ENCODE assay signal across 1 cellular context in genomic region chr12:6334940-6335450, GRCh38.
A peak's percentile ranks its signal among the peaks of the same experiment; 100 is the strongest.
TF ChIP-seq lines count a peak whose summit lies in the region.

No MANE protein-coding gene starts in this region.

TF ChIP-seq in HepG2, 621 proteins besides CTCF, POLR2A, EP300 and RAD21 (continued from another document and continues in another):
- TF ChIP-seq ZBTB2 (CRISPR knock-in tag; IDR thresholded peaks at IDR 0.05; ENCODE audit: low read depth) (no peak), FIP1L1 (IDR thresholded peaks at IDR 0.05; ENCODE audit: borderline replicate concordance, insufficient read depth, low read depth, low read length) (no peak), NFATC3 (CRISPR knock-in tag; IDR thresholded peaks at IDR 0.05) (no peak), ZBTB38 (CRISPR knock-in tag; IDR thresholded peaks at IDR 0.05) (peak; percentile 63), ZFP36L2 (CRISPR knock-in tag; IDR thresholded peaks at IDR 0.05) (no peak), DDIT3 (CRISPR knock-in tag; IDR thresholded peaks at IDR 0.05) (no peak), ELK4 (CRISPR knock-in tag; IDR thresholded peaks at IDR 0.05; ENCODE audit: borderline replicate concordance) (no peak), MEF2D (CRISPR knock-in tag; IDR thresholded peaks at IDR 0.05) (peak; percentile 7; the same call in 1 of the 2 replicates), HNRNPLL (IDR thresholded peaks at IDR 0.05; ENCODE audit: low read depth, low read length, poor library complexity, severe bottlenecking) (no peak), ZNF616 (CRISPR knock-in tag; IDR thresholded peaks at IDR 0.05; ENCODE audit: low read depth) (no peak), TBL1XR1 (IDR thresholded peaks at IDR 0.05; ENCODE audit: borderline replicate concordance, low read length, partially characterized antibody) (no peak), ZNF234 (CRISPR knock-in tag; conservative IDR thresholded peaks at IDR 0.05) (no peak), ZNF710 (CRISPR knock-in tag; IDR thresholded peaks at IDR 0.05; ENCODE audit: borderline replicate concordance) (no peak), SNAI1 (CRISPR knock-in tag; IDR thresholded peaks at IDR 0.05; ENCODE audit: borderline replicate concordance) (no peak), ATF7 (IDR thresholded peaks at IDR 0.05) (no peak), ATF7 (CRISPR knock-in tag; IDR thresholded peaks at IDR 0.05) (no peak), ARHGAP35 (CRISPR knock-in tag; IDR thresholded peaks at IDR 0.05; ENCODE audit: borderline replicate concordance) (no peak), GATAD2A (CRISPR knock-in tag; IDR thresholded peaks at IDR 0.05) (no peak), YY1 (IDR thresholded peaks at IDR 0.05; ENCODE audit: insufficient read depth, insufficient replicate concordance, low read depth, low read length) (no peak), ZNF564 (CRISPR knock-in tag; IDR thresholded peaks at IDR 0.05) (no peak)
- TF ChIP-seq, protein P1, sequence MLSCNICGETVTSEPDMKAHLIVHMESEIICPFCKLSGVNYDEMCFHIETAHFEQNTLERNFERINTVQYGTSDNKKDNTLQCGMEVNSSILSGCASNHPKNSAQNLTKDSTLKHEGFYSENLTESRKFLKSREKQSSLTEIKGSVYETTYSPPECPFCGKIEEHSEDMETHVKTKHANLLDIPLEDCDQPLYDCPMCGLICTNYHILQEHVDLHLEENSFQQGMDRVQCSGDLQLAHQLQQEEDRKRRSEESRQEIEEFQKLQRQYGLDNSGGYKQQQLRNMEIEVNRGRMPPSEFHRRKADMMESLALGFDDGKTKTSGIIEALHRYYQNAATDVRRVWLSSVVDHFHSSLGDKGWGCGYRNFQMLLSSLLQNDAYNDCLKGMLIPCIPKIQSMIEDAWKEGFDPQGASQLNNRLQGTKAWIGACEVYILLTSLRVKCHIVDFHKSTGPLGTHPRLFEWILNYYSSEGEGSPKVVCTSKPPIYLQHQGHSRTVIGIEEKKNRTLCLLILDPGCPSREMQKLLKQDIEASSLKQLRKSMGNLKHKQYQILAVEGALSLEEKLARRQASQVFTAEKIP (CRISPR knock-in tag; IDR thresholded peaks at IDR 0.05; ENCODE audit: borderline replicate concordance) = no peak
- TF ChIP-seq, protein P2, sequence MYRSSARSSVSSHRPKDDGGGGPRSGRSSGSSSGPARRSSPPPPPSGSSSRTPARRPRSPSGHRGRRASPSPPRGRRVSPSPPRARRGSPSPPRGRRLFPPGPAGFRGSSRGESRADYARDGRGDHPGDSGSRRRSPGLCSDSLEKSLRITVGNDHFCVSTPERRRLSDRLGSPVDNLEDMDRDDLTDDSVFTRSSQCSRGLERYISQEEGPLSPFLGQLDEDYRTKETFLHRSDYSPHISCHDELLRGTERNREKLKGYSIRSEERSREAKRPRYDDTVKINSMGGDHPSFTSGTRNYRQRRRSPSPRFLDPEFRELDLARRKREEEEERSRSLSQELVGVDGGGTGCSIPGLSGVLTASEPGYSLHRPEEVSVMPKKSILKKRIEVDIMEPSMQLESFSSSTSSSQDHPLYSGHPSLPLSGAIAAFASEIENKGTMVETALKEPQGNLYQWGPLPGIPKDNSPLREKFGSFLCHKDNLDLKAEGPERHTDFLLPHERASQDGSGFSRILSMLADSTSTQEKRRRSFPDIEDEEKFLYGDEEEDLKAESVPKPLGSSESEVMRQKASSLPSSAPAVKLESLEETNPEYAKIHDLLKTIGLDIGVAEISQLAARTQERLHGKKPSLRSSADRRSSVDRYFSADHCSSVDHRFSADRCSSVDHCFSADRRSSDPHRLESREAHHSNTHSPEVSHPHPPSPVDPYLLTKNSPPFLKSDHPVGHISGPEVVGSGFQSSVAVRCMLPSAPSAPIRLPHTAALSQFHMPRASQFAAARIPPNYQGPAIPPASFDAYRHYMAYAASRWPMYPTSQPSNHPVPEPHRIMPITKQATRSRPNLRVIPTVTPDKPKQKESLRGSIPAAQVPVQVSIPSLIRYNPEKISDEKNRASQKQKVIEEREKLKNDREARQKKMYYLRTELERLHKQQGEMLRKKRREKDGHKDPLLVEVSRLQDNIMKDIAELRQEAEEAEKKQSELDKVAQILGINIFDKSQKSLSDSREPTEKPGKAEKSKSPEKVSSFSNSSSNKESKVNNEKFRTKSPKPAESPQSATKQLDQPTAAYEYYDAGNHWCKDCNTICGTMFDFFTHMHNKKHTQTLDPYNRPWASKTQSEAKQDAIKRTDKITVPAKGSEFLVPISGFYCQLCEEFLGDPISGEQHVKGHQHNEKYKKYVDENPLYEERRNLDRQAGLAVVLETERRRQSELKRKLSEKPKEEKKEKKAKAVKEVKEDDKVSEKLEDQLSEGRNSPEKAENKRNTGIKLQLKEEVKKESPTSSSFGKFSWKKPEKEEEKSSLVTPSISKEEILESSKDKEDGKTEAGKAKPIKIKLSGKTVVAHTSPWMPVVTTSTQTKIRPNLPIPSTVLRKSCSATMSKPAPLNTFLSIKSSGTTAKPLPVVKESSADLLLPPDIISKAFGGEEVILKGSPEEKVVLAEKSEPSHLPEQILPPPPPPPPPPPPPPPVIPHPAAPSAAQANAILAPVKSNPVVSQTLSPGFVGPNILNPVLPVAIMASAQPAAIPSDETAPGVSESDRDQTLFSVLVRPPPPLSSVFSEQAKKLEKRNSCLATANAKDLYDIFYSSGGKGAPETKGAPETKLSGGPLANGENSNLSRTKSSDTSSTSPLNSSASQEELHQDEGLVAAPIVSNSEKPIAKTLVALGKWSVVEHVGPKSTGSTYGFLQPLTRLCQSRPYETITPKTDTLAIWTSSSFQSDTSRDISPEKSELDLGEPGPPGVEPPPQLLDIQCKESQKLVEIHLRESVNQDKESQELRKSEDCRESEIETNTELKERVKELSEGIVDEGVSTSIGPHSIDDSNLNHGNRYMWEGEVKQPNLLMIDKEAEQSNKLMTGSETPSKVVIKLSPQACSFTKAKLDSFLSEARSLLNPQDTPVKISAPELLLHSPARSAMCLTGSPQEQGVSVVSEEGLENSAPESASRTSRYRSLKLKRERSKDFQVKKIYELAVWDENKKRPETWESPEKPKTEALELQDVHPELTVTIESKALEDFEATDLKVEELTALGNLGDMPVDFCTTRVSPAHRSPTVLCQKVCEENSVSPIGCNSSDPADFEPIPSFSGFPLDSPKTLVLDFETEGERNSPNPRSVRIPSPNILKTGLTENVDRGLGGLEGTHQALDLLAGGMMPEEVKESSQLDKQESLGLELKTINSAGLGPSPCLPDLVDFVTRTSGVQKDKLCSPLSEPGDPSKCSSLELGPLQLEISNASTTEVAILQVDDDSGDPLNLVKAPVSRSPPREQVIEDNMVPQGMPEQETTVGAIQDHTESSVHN (CRISPR knock-in tag; IDR thresholded peaks at IDR 0.05) = 0 out of 2 replicates have a peak, but pooled peaks have one; percentile 20
- TF ChIP-seq, protein P3, sequence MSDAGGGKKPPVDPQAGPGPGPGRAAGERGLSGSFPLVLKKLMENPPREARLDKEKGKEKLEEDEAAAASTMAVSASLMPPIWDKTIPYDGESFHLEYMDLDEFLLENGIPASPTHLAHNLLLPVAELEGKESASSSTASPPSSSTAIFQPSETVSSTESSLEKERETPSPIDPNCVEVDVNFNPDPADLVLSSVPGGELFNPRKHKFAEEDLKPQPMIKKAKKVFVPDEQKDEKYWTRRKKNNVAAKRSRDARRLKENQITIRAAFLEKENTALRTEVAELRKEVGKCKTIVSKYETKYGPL (CRISPR knock-in tag; IDR thresholded peaks at IDR 0.05) = no peak
- TF ChIP-seq, protein P4, sequence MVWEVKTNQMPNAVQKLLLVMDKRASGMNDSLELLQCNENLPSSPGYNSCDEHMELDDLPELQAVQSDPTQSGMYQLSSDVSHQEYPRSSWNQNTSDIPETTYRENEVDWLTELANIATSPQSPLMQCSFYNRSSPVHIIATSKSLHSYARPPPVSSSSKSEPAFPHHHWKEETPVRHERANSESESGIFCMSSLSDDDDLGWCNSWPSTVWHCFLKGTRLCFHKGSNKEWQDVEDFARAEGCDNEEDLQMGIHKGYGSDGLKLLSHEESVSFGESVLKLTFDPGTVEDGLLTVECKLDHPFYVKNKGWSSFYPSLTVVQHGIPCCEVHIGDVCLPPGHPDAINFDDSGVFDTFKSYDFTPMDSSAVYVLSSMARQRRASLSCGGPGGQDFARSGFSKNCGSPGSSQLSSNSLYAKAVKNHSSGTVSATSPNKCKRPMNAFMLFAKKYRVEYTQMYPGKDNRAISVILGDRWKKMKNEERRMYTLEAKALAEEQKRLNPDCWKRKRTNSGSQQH (CRISPR knock-in tag; IDR thresholded peaks at IDR 0.05; ENCODE audit: low read depth) = 0 out of 2 replicates have a peak, but pooled peaks have one; percentile 9
- TF ChIP-seq, protein P5, sequence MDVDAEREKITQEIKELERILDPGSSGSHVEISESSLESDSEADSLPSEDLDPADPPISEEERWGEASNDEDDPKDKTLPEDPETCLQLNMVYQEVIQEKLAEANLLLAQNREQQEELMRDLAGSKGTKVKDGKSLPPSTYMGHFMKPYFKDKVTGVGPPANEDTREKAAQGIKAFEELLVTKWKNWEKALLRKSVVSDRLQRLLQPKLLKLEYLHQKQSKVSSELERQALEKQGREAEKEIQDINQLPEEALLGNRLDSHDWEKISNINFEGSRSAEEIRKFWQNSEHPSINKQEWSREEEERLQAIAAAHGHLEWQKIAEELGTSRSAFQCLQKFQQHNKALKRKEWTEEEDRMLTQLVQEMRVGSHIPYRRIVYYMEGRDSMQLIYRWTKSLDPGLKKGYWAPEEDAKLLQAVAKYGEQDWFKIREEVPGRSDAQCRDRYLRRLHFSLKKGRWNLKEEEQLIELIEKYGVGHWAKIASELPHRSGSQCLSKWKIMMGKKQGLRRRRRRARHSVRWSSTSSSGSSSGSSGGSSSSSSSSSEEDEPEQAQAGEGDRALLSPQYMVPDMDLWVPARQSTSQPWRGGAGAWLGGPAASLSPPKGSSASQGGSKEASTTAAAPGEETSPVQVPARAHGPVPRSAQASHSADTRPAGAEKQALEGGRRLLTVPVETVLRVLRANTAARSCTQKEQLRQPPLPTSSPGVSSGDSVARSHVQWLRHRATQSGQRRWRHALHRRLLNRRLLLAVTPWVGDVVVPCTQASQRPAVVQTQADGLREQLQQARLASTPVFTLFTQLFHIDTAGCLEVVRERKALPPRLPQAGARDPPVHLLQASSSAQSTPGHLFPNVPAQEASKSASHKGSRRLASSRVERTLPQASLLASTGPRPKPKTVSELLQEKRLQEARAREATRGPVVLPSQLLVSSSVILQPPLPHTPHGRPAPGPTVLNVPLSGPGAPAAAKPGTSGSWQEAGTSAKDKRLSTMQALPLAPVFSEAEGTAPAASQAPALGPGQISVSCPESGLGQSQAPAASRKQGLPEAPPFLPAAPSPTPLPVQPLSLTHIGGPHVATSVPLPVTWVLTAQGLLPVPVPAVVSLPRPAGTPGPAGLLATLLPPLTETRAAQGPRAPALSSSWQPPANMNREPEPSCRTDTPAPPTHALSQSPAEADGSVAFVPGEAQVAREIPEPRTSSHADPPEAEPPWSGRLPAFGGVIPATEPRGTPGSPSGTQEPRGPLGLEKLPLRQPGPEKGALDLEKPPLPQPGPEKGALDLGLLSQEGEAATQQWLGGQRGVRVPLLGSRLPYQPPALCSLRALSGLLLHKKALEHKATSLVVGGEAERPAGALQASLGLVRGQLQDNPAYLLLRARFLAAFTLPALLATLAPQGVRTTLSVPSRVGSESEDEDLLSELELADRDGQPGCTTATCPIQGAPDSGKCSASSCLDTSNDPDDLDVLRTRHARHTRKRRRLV (CRISPR knock-in tag; IDR thresholded peaks at IDR 0.05) = no peak; the same call in 1 of the 2 replicates
